1 cellular context compared by ENCODE assay signal in genomic region chr19:10634430-10634829, GRCh38.
TF ChIP-seq lines count a peak whose summit lies in the region.

No MANE protein-coding gene starts in this region.

TF ChIP-seq in HepG2, 621 proteins besides CTCF, POLR2A, EP300 and RAD21:
- TF ChIP-seq SRSF4 (IDR thresholded peaks at IDR 0.05; ENCODE audit: low read depth, low read length, poor library complexity, severe bottlenecking) = no peak
- TF ChIP-seq ZNF629 (CRISPR knock-in tag; conservative IDR thresholded peaks at IDR 0.05) = peak; percentile 77
